In genomic region chr1:115976062-115976899, GRCh38 we compare ENCODE assay signal across 1 cellular context.
TF ChIP-seq lines count a peak whose summit lies in the region.

Gene SLC22A15 (plus strand): TSS chr1:115976513. CDS start chr1:115976628, 115 bp downstream.

TF ChIP-seq in K562, 482 proteins besides CTCF, POLR2A, EP300 and RAD21 (continued from another document):
- TF ChIP-seq TFAP4 (CRISPR knock-in tag; IDR thresholded peaks at IDR 0.05; ENCODE audit: borderline replicate concordance) (peak; percentile 47; the same call in 1 of the 2 replicates), ZNF518B (CRISPR knock-in tag; IDR thresholded peaks at IDR 0.05) (no peak), RBM17 (IDR thresholded peaks at IDR 0.05; ENCODE audit: borderline replicate concordance, low read depth, low read length) (no peak), KHSRP (IDR thresholded peaks at IDR 0.05) (no peak), DDX20 (tag; IDR thresholded peaks at IDR 0.05; ENCODE audit: low read depth) (no peak), NR2F6 (CRISPR knock-in tag; IDR thresholded peaks at IDR 0.05) (no peak), CREM (IDR thresholded peaks at IDR 0.05; ENCODE audit: low read depth) (peak; percentile 75), ELF2 (CRISPR knock-in tag; IDR thresholded peaks at IDR 0.05) (peak; percentile 30; the same call in 1 of the 2 replicates), ZFP1 (CRISPR knock-in tag; IDR thresholded peaks at IDR 0.05) (no peak), ZBTB11 (CRISPR knock-in tag; IDR thresholded peaks at IDR 0.05) (peak in 1 of 3 experiments; percentile 78; a peak in 2 of 6 replicates), ELF1 (tag; IDR thresholded peaks at IDR 0.05) (peak; percentile 75), ZNF41 (CRISPR knock-in tag; conservative IDR thresholded peaks at IDR 0.05) (no peak), KDM1A (IDR thresholded peaks at IDR 0.05) (no peak), ZNF175 (CRISPR knock-in tag; IDR thresholded peaks at IDR 0.05; ENCODE audit: low read depth) (no peak), POLR2G (IDR thresholded peaks at IDR 0.05; ENCODE audit: low read depth, low read length) (peak; percentile 68), GTF2B (IDR thresholded peaks at IDR 0.05; ENCODE audit: extremely low read depth, insufficient read length) (no peak), ATF7 (IDR thresholded peaks at IDR 0.05) (no peak), MTF1 (CRISPR knock-in tag; IDR thresholded peaks at IDR 0.05; ENCODE audit: borderline replicate concordance) (no peak), VEZF1 (CRISPR knock-in tag; IDR thresholded peaks at IDR 0.05) (peak; percentile 81), NEUROD1 (IDR thresholded peaks at IDR 0.05; ENCODE audit: borderline replicate concordance, low read depth, low read length, partially characterized antibody) (no peak), ARHGAP35 (IDR thresholded peaks at IDR 0.05; ENCODE audit: partially characterized antibody) (no peak), MCM2 (IDR thresholded peaks at IDR 0.05; ENCODE audit: low read depth) (no peak), TEAD1 (CRISPR knock-in tag; IDR thresholded peaks at IDR 0.05) (peak in 1 of 2 experiments; percentile 30; a peak in 1 of 4 replicates), HDAC1 (IDR thresholded peaks at IDR 0.05) (no peak), KDM5B (IDR thresholded peaks at IDR 0.05; ENCODE audit: insufficient replicate concordance, low read depth, low read length) (no peak), ZNF764 (CRISPR knock-in tag; IDR thresholded peaks at IDR 0.05; ENCODE audit: low read depth) (no peak), FOS (IDR thresholded peaks at IDR 0.05; ENCODE audit: extremely low read depth, insufficient read length) (no peak), SOX6 (IDR thresholded peaks at IDR 0.05) (no peak), ZNF23 (CRISPR knock-in tag; IDR thresholded peaks at IDR 0.05) (no peak), POLR2AphosphoS5 (IDR thresholded peaks at IDR 0.05; ENCODE audit: control insufficient read depth, insufficient read depth, low read depth, low read length) (no peak), ARID3A (IDR thresholded peaks at IDR 0.05; ENCODE audit: borderline replicate concordance, low read depth, low read length) (no peak), RBM22 (IDR thresholded peaks at IDR 0.05; ENCODE audit: low read depth, low read length, poor library complexity, severe bottlenecking) (no peak), ZNF140 (CRISPR knock-in tag; IDR thresholded peaks at IDR 0.05) (no peak), TGIF2 (CRISPR knock-in tag; IDR thresholded peaks at IDR 0.05) (no peak; the same call in 1 of the 2 replicates), ZBTB5 (IDR thresholded peaks at IDR 0.05) (no peak), ETV6 (IDR thresholded peaks at IDR 0.05; ENCODE audit: borderline replicate concordance in 1 of 2, low read depth in 2 of 2, low read length in 1 of 2) (no peak), ETV6 (CRISPR knock-in tag; IDR thresholded peaks at IDR 0.05; ENCODE audit: borderline replicate concordance) (no peak), CBFA2T2 (conservative IDR thresholded peaks at IDR 0.05) (no peak), STAG1 (CRISPR knock-in tag; IDR thresholded peaks at IDR 0.05; ENCODE audit: borderline replicate concordance) (no peak), MLX (CRISPR knock-in tag; conservative IDR thresholded peaks at IDR 0.05) (no peak), SIN3B (IDR thresholded peaks at IDR 0.05; ENCODE audit: low read depth) (no peak), FOXA1 (IDR thresholded peaks at IDR 0.05; ENCODE audit: borderline replicate concordance) (no peak), BCOR (IDR thresholded peaks at IDR 0.05) (no peak), ETV1 (tag; conservative IDR thresholded peaks at IDR 0.05; ENCODE audit: low read depth) (peak; percentile 15; the same call in 1 of the 2 replicates), ZNF780A (CRISPR knock-in tag; IDR thresholded peaks at IDR 0.05) (no peak), PML (IDR thresholded peaks at IDR 0.05; ENCODE audit: low read length) (no peak), ZNF668 (CRISPR knock-in tag; IDR thresholded peaks at IDR 0.05) (no peak), FOXJ3 (CRISPR knock-in tag; IDR thresholded peaks at IDR 0.05) (no peak), NFYB (IDR thresholded peaks at IDR 0.05; ENCODE audit: extremely low read depth, insufficient read length) (no peak), KAT8 (IDR thresholded peaks at IDR 0.05; ENCODE audit: low read depth) (no peak), SMAD1 (IDR thresholded peaks at IDR 0.05; ENCODE audit: low read depth, low read length, partially characterized antibody) (no peak), PHTF2 (CRISPR knock-in tag; IDR thresholded peaks at IDR 0.05) (no peak), TSC22D4 (tag; IDR thresholded peaks at IDR 0.05) (no peak), CTBP1 (IDR thresholded peaks at IDR 0.05; ENCODE audit: borderline replicate concordance) (0 out of 2 replicates have a peak, but pooled peaks have one; percentile 44), HNRNPL (IDR thresholded peaks at IDR 0.05; ENCODE audit: low read depth, low read length) (no peak), POLR3A (IDR thresholded peaks at IDR 0.05; ENCODE audit: borderline replicate concordance, extremely low read depth, insufficient read depth, insufficient read length) (no peak), ZFP91 (CRISPR knock-in tag; IDR thresholded peaks at IDR 0.05) (no peak)
